In the genomic region with DNA sequence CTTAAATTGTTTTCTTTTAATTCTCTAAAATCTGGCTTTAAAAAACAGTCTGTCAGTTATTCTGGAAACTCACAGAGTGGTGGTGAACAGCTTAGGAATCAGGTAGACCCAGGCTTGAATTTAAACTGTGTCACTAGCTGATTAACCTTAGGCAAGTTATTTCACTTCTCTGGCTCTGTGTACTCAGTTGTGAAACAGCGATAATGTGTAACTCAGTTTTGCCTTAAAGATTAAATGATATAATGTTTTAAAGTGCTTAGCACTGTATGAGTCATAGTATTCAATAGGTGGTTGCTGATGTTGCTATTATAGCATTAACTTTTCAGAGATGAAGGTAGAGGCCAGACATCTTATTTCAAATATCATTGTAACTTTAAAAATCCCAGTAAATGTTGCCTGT, we compare ENCODE assay signal across 1 cellular context.
TF ChIP-seq lines count a peak whose summit lies in the region.

No MANE protein-coding gene starts in this region.

TF ChIP-seq in endothelial cell of umbilical vein, 7 proteins besides CTCF, POLR2A, EP300 and RAD21 (continued from another document):
- TF ChIP-seq JUN (IDR thresholded peaks at IDR 0.05; ENCODE audit: borderline replicate concordance, insufficient read depth, insufficient read length, low read depth): peak; percentile 7
TF ChIP-seq in endothelial cell of umbilical vein: peak in this region for 2.
